Comparison of ENCODE assay signal across 34 cellular contexts in the genomic region with DNA sequence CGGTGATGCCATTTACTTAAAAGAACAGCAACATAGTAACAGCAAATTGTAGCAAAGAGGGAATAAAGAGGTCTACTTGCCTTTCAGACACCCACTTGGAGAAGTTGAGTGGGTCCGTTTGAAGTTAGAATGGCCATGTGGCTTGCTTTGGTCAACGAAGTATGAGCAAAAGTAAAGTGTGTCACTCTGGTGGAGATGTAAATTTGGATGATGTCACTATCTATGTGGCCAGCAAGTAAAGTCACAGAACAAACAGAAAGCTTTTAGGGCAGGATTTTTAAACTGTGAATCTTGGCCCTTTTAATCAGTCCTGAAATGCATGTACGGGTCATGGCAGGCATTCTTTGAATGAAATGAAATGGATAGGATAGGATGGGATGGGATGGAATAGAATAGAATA.
"Had no signal": no experiment of that assay in that cellular context is flagged by ENCODE, and none has a peak within 500 bp of the region (broad histone marks: within the 10 kb centered on the region; RNA-seq: fewer than 3 reads in every experiment).

No MANE protein-coding gene starts in this region.

- H3K27ac ChIP-seq: adrenal gland, ascending aorta, body of pancreas, brain microvascular endothelial cell, breast epithelium, cardiac muscle cell had no signal

- H3K36me3 ChIP-seq: adrenal gland, ascending aorta, brain microvascular endothelial cell, breast epithelium, cardiac muscle cell had no signal

- FAIRE-seq: astrocyte, bronchial epithelial cell had no signal

- ATAC-seq: activated naive CD4-positive, alpha-beta T cell treated with anti-CD3 and anti-CD28 coated beads, Interleukin-2, amount 50 U/mL, for 72 hours; activated naive CD8-positive, alpha-beta T cell treated with anti-CD3 and anti-CD28 coated beads, Interleukin-2, amount 50 U/mL, for 24 hours; activated T-cell treated with anti-CD3 and anti-CD28 coated beads, Interleukin-2, amount 50 U/mL, for 4 hours; activated T-cell treated with anti-CD3 and anti-CD28 coated beads, Interleukin-2, amount 50 U/mL, for 72 hours; activated T-helper 17 cell treated with anti-CD3 and anti-CD28 coated beads, Interleukin-2, amount 50 U/mL, for 72 hours; body of pancreas had no signal

- DNase-seq: activated effector memory CD4-positive, alpha-beta T cell treated with anti-CD3 and anti-CD28 coated beads, Interleukin-2, amount 50 U/mL, for 16 hours; activated effector memory CD4-positive, alpha-beta T cell treated with Interleukin-2 at 50 U/mL for 16 hours; activated gamma-delta T cell; activated gamma-delta T cell treated with Interleukin-2 at 50 U/mL for 16 hours; activated naive CD4-positive, alpha-beta T cell; activated naive CD4-positive, alpha-beta T cell treated with anti-CD3 and anti-CD28 coated beads for 36 hours; activated naive CD4-positive, alpha-beta T cell treated with anti-CD3 and anti-CD28 coated beads, Interleukin-2, amount 10 ng/mL, durations not matched to agents 7 days and 5 days; activated naive CD4-positive, alpha-beta T cell treated with anti-CD3 and anti-CD28 coated beads, Interleukin-2, amount 50 U/mL, for 16 hours; activated naive CD4-positive, alpha-beta T cell treated with Interleukin-2 at 50 U/mL for 16 hours; activated naive CD8-positive, alpha-beta T cell treated with anti-CD3 and anti-CD28 coated beads for 36 hours; activated naive CD8-positive, alpha-beta T cell treated with anti-CD3 and anti-CD28 coated beads, Interleukin-2, amount 10 ng/mL, durations not matched to agents 7 days and 5 days; activated naive CD8-positive, alpha-beta T cell treated with anti-CD3 and anti-CD28 coated beads, Interleukin-2, amount 50 U/mL, for 24 hours; activated T-cell treated with anti-CD3 and anti-CD28 coated beads, Interleukin-2, amount 50 U/mL, for 1 hour; activated T-cell treated with anti-CD3 and anti-CD28 coated beads, Interleukin-2, amount 50 U/mL, for 24 hours; activated T-cell treated with anti-CD3 and anti-CD28 coated beads, Interleukin-2, amount 50 U/mL, for 4 hours; activated T-cell treated with anti-CD3 and anti-CD28 coated beads, Interleukin-2, amount 50 U/mL, for 48 hours; activated T-cell treated with anti-CD3 and anti-CD28 coated beads, Interleukin-2, amount 50 U/mL, for 72 hours; adrenal gland; amniotic stem cell; amygdala; anterior cingulate cortex; aorta; body of pancreas; brain microvascular endothelial cell; caudate nucleus; central memory CD4-positive, alpha-beta T cell; cerebellar nuclear complex had no signal

- H3K4me3 ChIP-seq: adrenal gland, ascending aorta, body of pancreas, breast epithelium, cardiac muscle cell had no signal

- H3K27me3 ChIP-seq: ascending aorta, body of pancreas, brain microvascular endothelial cell, cardiac muscle cell had no signal

- H3K9me3 ChIP-seq: adrenal gland, ascending aorta, body of pancreas, breast epithelium had no signal

- H3K4me1 ChIP-seq: adrenal gland, ascending aorta, body of pancreas, breast epithelium had no signal
